In genomic region chr12:55933158-55933798, GRCh38 we compare ENCODE assay signal across 8 cellular contexts. TPM values are rescaled to one million over a fixed set of nuclear protein-coding genes. Genes with fewer than 3 reads are reported as not detected.
DNase-seq lines count a peak whose midpoint lies in the region; ATAC-seq and TF ChIP-seq lines count a peak whose summit lies in the region.

No MANE protein-coding gene starts in this region.

- H3K79me2 ChIP-seq in DND-41 (ENCODE audit: insufficient read depth, low read length) (peaks cover 70% of the 10 kb centered on the region), OCI-LY1 (ENCODE audit: insufficient read depth, low read length) (peaks cover 20% of the 10 kb centered on the region), osteoblast (ENCODE audit: insufficient read depth, low read length) (peaks cover 17% of the 10 kb centered on the region)

- H3K4me3 ChIP-seq in DND-41 (ENCODE audit: low read depth in 1 of 2, low read length in 2 of 2) (peak overlapping the region; percentile 74 to 80; a peak in 3 of 4 replicates), OCI-LY1 (ENCODE audit: low read depth, low read length, poor library complexity, severe bottlenecking) (peak overlapping the region; percentile 95), osteoblast (ENCODE audit: insufficient read depth, low read length) (peak overlapping the region; percentile 77), H7 (ENCODE audit: insufficient read depth, low read depth, low read length) (no peak overlapping the region)
- peak overlapping the region; percentile 82 for H3K4me3 ChIP-seq in effector memory CD4-positive, alpha-beta T cell (ENCODE audit: insufficient read depth, low read depth, low read length, poor library complexity, severe bottlenecking)

- H3K27me3 ChIP-seq in DND-41 (ENCODE audit: insufficient read depth, low read length, poor library complexity) (no peaks in the 10 kb centered on the region), OCI-LY1 (ENCODE audit: insufficient read depth, low read length) (no peaks in the 10 kb centered on the region), osteoblast (ENCODE audit: insufficient read depth, low read length) (no peaks in the 10 kb centered on the region), H7 (ENCODE audit: control insufficient read depth, insufficient read depth, low read length) (peaks cover 35% of the 10 kb centered on the region)
- H3K27me3 ChIP-seq in effector memory CD4-positive, alpha-beta T cell (replicated peaks; ENCODE audit: control insufficient read depth, insufficient read depth, low read length, poor library complexity, severe bottlenecking) = no peaks in the 10 kb centered on the region

- peaks cover 6% of the 10 kb centered on the region for H3F3A ChIP-seq in OCI-LY1 (ENCODE audit: insufficient read depth, low read length)

- H4K20me1 ChIP-seq in DND-41 (ENCODE audit: insufficient read depth, low read length) (peaks cover 60% of the 10 kb centered on the region), OCI-LY1 (ENCODE audit: insufficient read depth, low read length) (no peaks in the 10 kb centered on the region), osteoblast (ENCODE audit: insufficient read depth, low read length) (no peaks in the 10 kb centered on the region)

- H3K9ac ChIP-seq in DND-41 (ENCODE audit: low read depth, low read length) (peak overlapping the region; percentile 88), OCI-LY1 (ENCODE audit: low read length) (peak overlapping the region; percentile 99)

- H3K4me2 ChIP-seq in DND-41 (ENCODE audit: insufficient read depth, low read length) (peak overlapping the region; percentile 94), OCI-LY1 (ENCODE audit: low read length) (peak overlapping the region; percentile 93), osteoblast (ENCODE audit: insufficient read depth, low read length) (peak overlapping the region; percentile 89)

- H3K9me3 ChIP-seq in DND-41 (ENCODE audit: insufficient read depth, low read length, severe bottlenecking) = no peaks in the 10 kb centered on the region
- H3K9me3 ChIP-seq in OCI-LY1 (ENCODE audit: low read length) = no peaks in the 10 kb centered on the region
- no peaks in the 10 kb centered on the region for H3K9me3 ChIP-seq in effector memory CD4-positive, alpha-beta T cell (ENCODE audit: control insufficient read depth, low read length)
- no peaks in the 10 kb centered on the region for H3K9me3 ChIP-seq in osteoblast (ENCODE audit: low read depth, low read length)

- H3K4me1 ChIP-seq in DND-41 (ENCODE audit: insufficient read depth, low read length) (peaks cover 61% of the 10 kb centered on the region), OCI-LY1 (ENCODE audit: insufficient read depth, low read length, severe bottlenecking) (peaks cover 48% of the 10 kb centered on the region), osteoblast (ENCODE audit: insufficient read depth, low read length) (peaks cover 36% of the 10 kb centered on the region)
- H3K4me1 ChIP-seq in effector memory CD4-positive, alpha-beta T cell (ENCODE audit: control insufficient read depth, insufficient read depth, low read length, poor library complexity, severe bottlenecking) = peaks cover 48% of the 10 kb centered on the region

- H3K36me3 ChIP-seq in DND-41 (ENCODE audit: insufficient read depth, low read length) (peaks cover 62% of the 10 kb centered on the region), OCI-LY1 (ENCODE audit: insufficient read depth, low read length) (peaks cover 50% of the 10 kb centered on the region), osteoblast (ENCODE audit: insufficient read depth, low read length) (peaks cover 8% of the 10 kb centered on the region), H7 (replicated peaks; ENCODE audit: control insufficient read depth, insufficient read depth, low read length) (no peaks in the 10 kb centered on the region)
- peaks cover 22% of the 10 kb centered on the region for H3K36me3 ChIP-seq in effector memory CD4-positive, alpha-beta T cell (ENCODE audit: control insufficient read depth, insufficient read depth, low read length)

- no peaks in the 10 kb centered on the region for H3K9me2 ChIP-seq in OCI-LY1 (ENCODE audit: low read depth, low read length)

- H3K27ac ChIP-seq in DND-41 (ENCODE audit: low read length) (peak overlapping the region; percentile 96), OCI-LY1 (ENCODE audit: low read depth, low read length, poor library complexity, severe bottlenecking) (peak overlapping the region; percentile 100), osteoblast (ENCODE audit: low read depth, low read length) (peak overlapping the region; percentile 66)
- peak overlapping the region; percentile 90 for H3K27ac ChIP-seq in effector memory CD4-positive, alpha-beta T cell (ENCODE audit: insufficient read depth, low read length, poor library complexity, severe bottlenecking)

- no peak overlapping the region for H2AFZ ChIP-seq in DND-41 (ENCODE audit: low read depth, low read length)
- no peak overlapping the region for H2AFZ ChIP-seq in OCI-LY1 (ENCODE audit: low read length)
- no peak overlapping the region for H2AFZ ChIP-seq in osteoblast (ENCODE audit: low read length)

- ATAC-seq in DND-41 (ENCODE audit: insufficient read depth, low read depth) (no peak), GM18870 (IDR thresholded peaks at IDR 0.05; ENCODE audit: unreplicated experiment) (no peak)

- no peak for DNase-seq in DND-41
- no peak for DNase-seq in effector memory CD4-positive, alpha-beta T cell
- peak; percentile 87 for DNase-seq in osteoblast (ENCODE audit: insufficient read length, low spot score, missing footprints)
- DNase-seq in H7 = no peak
- DNase-seq in GF-D8 (lab: John Stamatoyannopoulos, UW) = no peak
- no peak for DNase-seq in middle frontal gyrus (ENCODE audit: extremely low spot score, low spot score)

- TF ChIP-seq CTCF in DND-41 (IDR thresholded peaks at IDR 0.05; ENCODE audit: borderline replicate concordance, extremely low read depth, low read length, poor library complexity, severe bottlenecking) (no peak), OCI-LY1 (IDR thresholded peaks at IDR 0.05; ENCODE audit: low read length) (no peak), osteoblast (IDR thresholded peaks at IDR 0.05; ENCODE audit: extremely low read depth, low read depth, low read length) (no peak)

RNA-seq across cellular contexts. Expression of gene DGKA, which starts 2.3 kb away (rescaled TPM):
- total RNA-seq in osteoblast = 32.6 and 36.5 TPM in 2 replicates
- total RNA-seq in H7 (2014; rRNA removed; shearing (Covaris generic)) = 7.9 and 10.9 TPM in 2 replicates

RNA-seq across cellular contexts. Expression of gene PYM1, which starts 5.6 kb away (rescaled TPM):
- total RNA-seq in osteoblast = 25.0 and 31.5 TPM in 2 replicates
- 94.2 and 97.8 TPM in 2 replicates for total RNA-seq in H7 (2014; rRNA removed; shearing (Covaris generic))

RNA-seq across cellular contexts. Expression of gene PMEL, which starts 32.6 kb away (rescaled TPM):
- 0.59 and 0.72 TPM in 2 replicates for total RNA-seq in osteoblast
- total RNA-seq in H7 (2014; rRNA removed; shearing (Covaris generic)) = 28.4 and 38.1 TPM in 2 replicates

RNA-seq across cellular contexts. Expression of gene CDK2, which starts 33.4 kb away (rescaled TPM):
- total RNA-seq in osteoblast = 13.0 and 13.4 TPM in 2 replicates
- total RNA-seq in H7 (2014; rRNA removed; shearing (Covaris generic)) = 63.3 and 68.0 TPM in 2 replicates

RNA-seq across cellular contexts. Expression of gene RAB5B, which starts 40.6 kb away (rescaled TPM):
- 82.9 and 87.5 TPM in 2 replicates for total RNA-seq in osteoblast
- 52.1 and 52.4 TPM in 2 replicates for total RNA-seq in H7 (2014; rRNA removed; shearing (Covaris generic))

Comparison
In these comparisons a context has a peak if more than half of its experiments do, and no peak if none do; other contexts are left out.
1. RNA of gene PMEL, which starts 32.6 kb away (total RNA-seq): 28.4 to 38.1 TPM in H7; 0.59 to 0.72 TPM in osteoblast; every median in the first group is over 10 times any median in the second.
2. Peak in every context shown above with its lines, with median percentiles within 50 percentile points of each other: H3K27ac ChIP-seq and H3K4me2 ChIP-seq.